8 cellular contexts compared by ENCODE assay signal in genomic region chr1:156608036-156608674, GRCh38. TPM values are rescaled to one million over a fixed set of nuclear protein-coding genes. Genes with fewer than 3 reads are reported as not detected.
A peak's percentile ranks its signal among the peaks of the same experiment; 100 is the strongest.
DNase-seq lines count a peak whose midpoint lies in the region; ATAC-seq, FAIRE-seq and TF ChIP-seq lines count a peak whose summit lies in the region.

No MANE protein-coding gene starts in this region.

- peaks cover 16% of the 10 kb centered on the region for H3K27me3 Mint-ChIP-seq in nephron (ENCODE audit: low read depth)

- no peak overlapping the region for H3K4me3 ChIP-seq in OCI-LY7 (ENCODE audit: low read depth, low read length, poor library complexity, severe bottlenecking)

- H3K36me3 Mint-ChIP-seq in nephron (ENCODE audit: low read depth): no peaks in the 10 kb centered on the region

- BruUV-seq in OCI-LY7 (replicated peaks; lab: Mats Ljungman, UMichigan): no TSS peak

- no peaks in the 10 kb centered on the region for H4K20me1 ChIP-seq in OCI-LY7 (ENCODE audit: insufficient read depth, low read length)

- H3K36me3 ChIP-seq in OCI-LY7 (ENCODE audit: insufficient read depth, low read length): no peaks in the 10 kb centered on the region

- no peaks in the 10 kb centered on the region for H3K9me2 ChIP-seq in OCI-LY7 (ENCODE audit: insufficient read depth, low read length)

- CTCF ChIA-PET in OCI-LY7 (lab: Charles Lee; ENCODE audit: unreplicated experiment): interaction anchor here (1.0 kb wide), 3 partner anchors 9 to 17 kb away, joined by 3 to 4 read pairs (median 3); no protein-coding TSS in a partner anchor

- intact Hi-C loops in OCI-LY7 (cut with micrococcal nuclease; ENCODE audit: unreplicated experiment): loop anchor here (1.0 to 2.0 kb wide), 5 partner anchors 24 to 223 kb away; no protein-coding TSS in a partner anchor

- no peak overlapping the region for H3K27ac ChIP-seq in OCI-LY7 (ENCODE audit: low read depth, low read length, poor library complexity, severe bottlenecking)

- ATAC-seq in GM19463 (IDR thresholded peaks at IDR 0.05; ENCODE audit: unreplicated experiment): no peak

- no peak overlapping the region for H3K27ac Mint-ChIP-seq in nephron

- no peaks in the 10 kb centered on the region for H3K79me2 ChIP-seq in OCI-LY7 (ENCODE audit: insufficient read depth, low read depth, low read length)

- TF ChIP-seq CTCF in OCI-LY7 (conservative IDR thresholded peaks at IDR 0.05; ENCODE audit: low read length) (peak; percentile 91), nephron (IDR thresholded peaks at IDR 0.05; ENCODE audit: unreplicated experiment in 3 of 3) (peak; percentile 77 to 80 (median 79))

- H3K4me3 Mint-ChIP-seq in nephron: no peak overlapping the region

- H3K4me2 ChIP-seq in OCI-LY7 (ENCODE audit: low read length): peak overlapping the region; percentile 19

- POLR2A ChIA-PET in OCI-LY7 (lab: Charles Lee): interaction anchor here (0.9 kb wide), 2 partner anchors 17 to 162 kb away, joined by 3 read pairs; partner anchors contain the start of gene NAXE

- H3K9me3 Mint-ChIP-seq in nephron: no peaks in the 10 kb centered on the region

- peaks cover 25% of the 10 kb centered on the region for H3K4me1 ChIP-seq in OCI-LY7 (ENCODE audit: insufficient read depth, low read length, poor library complexity, severe bottlenecking)

- no peaks in the 10 kb centered on the region for H3K9me3 ChIP-seq in OCI-LY7 (ENCODE audit: low read length)

- H3K4me1 Mint-ChIP-seq in nephron: no peaks in the 10 kb centered on the region

- DNase-seq in AG08395 (ENCODE audit: low spot score) (peak; percentile 79), GM18507 (ENCODE audit: extremely low spot score, insufficient read length, low read depth) (no peak), KG1 (lab: John Stamatoyannopoulos, UW) (peak; percentile 51), OCI-LY7 (ENCODE audit: low spot score) (peak; percentile 87), fibroblast of gingiva (ENCODE audit: low read depth) (peak; percentile 63)
- peak; percentile 44 for DNase-seq in activated T-cell treated with anti-CD3 and anti-CD28 coated beads, Interleukin-2, amount 50 U/mL, for 1 hour

- peak; percentile 90 for FAIRE-seq in GM18507 (lab: Jason Lieb, UNC)

- H2AFZ ChIP-seq in OCI-LY7 (ENCODE audit: low read length): no peak overlapping the region

RNA-seq across cellular contexts. Expression of gene GPATCH4, which starts 6.9 kb away (rescaled TPM):
- total RNA-seq in OCI-LY7 (2014; rRNA removed; shearing (Covaris generic)): 33.3 and 40.9 TPM in 2 replicates
- total RNA-seq in OCI-LY7 (2022): 38.5 and 51.6 TPM in 2 replicates

RNA-seq across cellular contexts. Expression of gene HAPLN2, which starts 11.1 kb away (rescaled TPM):
- 0.41 and 0.62 TPM in 2 replicates for total RNA-seq in OCI-LY7 (2014; rRNA removed; shearing (Covaris generic))
- 1.1 and 1.4 TPM in 2 replicates for total RNA-seq in OCI-LY7 (2022)

RNA-seq across cellular contexts. Expression of gene NAXE, which starts 16.6 kb away (rescaled TPM):
- 71.6 and 81.5 TPM in 2 replicates for total RNA-seq in OCI-LY7 (2014; rRNA removed; shearing (Covaris generic))
- total RNA-seq in OCI-LY7 (2022): 56.1 and 61.1 TPM in 2 replicates

RNA-seq across cellular contexts. Expression of gene TTC24, which starts 28.6 kb away (rescaled TPM):
- total RNA-seq in OCI-LY7 (2014; rRNA removed; shearing (Covaris generic)): 2.8 and 3.6 TPM in 2 replicates
- total RNA-seq in OCI-LY7 (2022): 11.9 and 12.4 TPM in 2 replicates

RNA-seq across cellular contexts. Expression of gene BCAN, which starts 33.8 kb away (rescaled TPM):
- 0.44 TPM in 1 of 2 replicates, not detected in the other for total RNA-seq in OCI-LY7 (2014; rRNA removed; shearing (Covaris generic))
- total RNA-seq in OCI-LY7 (2022): not detected in 2 replicates
